Comparison of ENCODE assay signal across 10 cellular contexts in the genomic region with DNA sequence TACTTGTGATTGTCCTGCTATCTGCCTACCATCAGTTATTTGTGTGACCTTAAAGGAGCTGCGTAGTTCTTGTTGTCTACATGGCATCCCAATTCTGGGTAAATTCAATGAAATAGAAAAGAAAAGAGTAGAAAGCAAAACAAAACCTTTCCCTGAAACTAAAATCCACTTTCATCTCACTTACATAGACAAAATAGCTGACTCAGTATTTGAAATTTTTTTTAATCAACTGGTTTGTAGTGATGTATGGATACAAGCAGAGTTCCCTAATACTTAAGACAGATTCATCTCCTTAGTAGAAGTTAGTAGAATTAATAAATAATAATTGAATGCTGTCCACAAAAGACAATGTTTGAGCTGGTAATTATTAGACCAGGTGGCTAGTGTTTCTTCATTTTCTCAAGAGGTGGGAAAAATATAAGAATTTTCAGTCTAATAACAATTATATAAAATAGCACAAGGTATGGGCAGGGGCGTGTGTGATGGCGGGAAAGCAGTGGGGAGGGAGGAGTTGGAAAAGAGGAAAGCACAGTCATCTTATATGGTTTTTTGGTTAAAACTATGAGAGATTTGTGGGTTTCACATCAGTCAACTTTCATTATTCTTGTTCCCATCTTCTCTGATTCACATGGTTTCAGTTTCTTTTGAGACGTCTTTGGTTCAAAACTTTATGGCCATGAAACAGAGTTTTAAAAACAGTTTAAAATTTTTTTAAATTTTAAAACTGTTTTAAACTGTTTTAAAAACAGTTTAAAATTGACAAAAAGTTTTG.
DNase-seq lines count a peak whose midpoint lies in the region; ATAC-seq, FAIRE-seq and TF ChIP-seq lines count a peak whose summit lies in the region.
"Had no signal": no experiment of that assay in that cellular context is flagged by ENCODE, and none has a peak within 500 bp of the region (broad histone marks: within the 10 kb centered on the region; RNA-seq: fewer than 3 reads in every experiment).

No MANE protein-coding gene starts in this region.

- H3K4me1 ChIP-seq in HepG2 (ENCODE audit: insufficient read depth, low read length) (no peaks in the 10 kb centered on the region; the same call in 1 of the 2 replicates), right lobe of liver (no peaks in the 10 kb centered on the region), lower lobe of right lung (no peaks in the 10 kb centered on the region), SK-N-SH (ENCODE audit: control insufficient read depth in 1 of 2, insufficient read depth in 2 of 2, low read depth in 1 of 2, low read length in 1 of 2) (peaks cover 0 to 8% of the 10 kb centered on the region in 2 experiments; a peak in 1 of 4 replicates)

- H3K27ac Mint-ChIP-seq in activated CD8-positive, alpha-beta T cell treated with anti-CD3 and anti-CD28 coated beads, Interleukin-2, amount 10 ng/mL, durations not matched to agents 7 days and 5 days: peak overlapping the region; percentile 55
- H3K27ac Mint-ChIP-seq in glutamatergic neuron (ENCODE audit: unreplicated experiment): no peak overlapping the region
- H3K27ac Mint-ChIP-seq: CD4-positive, CD25-positive, alpha-beta regulatory T cell had no signal

- H3K27ac ChIP-seq in HepG2 (ENCODE audit: extremely low read length, insufficient read depth, low read length): no peak overlapping the region
- no peak overlapping the region for H3K27ac ChIP-seq in right lobe of liver
- no peak overlapping the region for H3K27ac ChIP-seq in lower lobe of right lung
- H3K27ac ChIP-seq in SK-N-SH (ENCODE audit: low read depth in 2 of 2, low read length in 1 of 2): no peak overlapping the region
- H3K27ac ChIP-seq: dorsolateral prefrontal cortex had no signal

- POLR2A ChIA-PET in HepG2 (lab: Yijun Ruan, JAX): no interaction called here
- POLR2A ChIA-PET in activated CD8-positive, alpha-beta T cell treated with anti-CD3 and anti-CD28 coated beads, Interleukin-2, amount 10 ng/mL, durations not matched to agents 7 days and 5 days (lab: Charles Lee): interaction anchor here (0.6 to 1.0 kb wide), 2 partner anchors 55 to 272 kb away, joined by 3 to 4 read pairs; no protein-coding TSS in a partner anchor
- POLR2A ChIA-PET in SK-N-SH (lab: Yijun Ruan, JAX): no interaction called here

- H3K27me3 Mint-ChIP-seq in activated CD8-positive, alpha-beta T cell treated with anti-CD3 and anti-CD28 coated beads, Interleukin-2, amount 10 ng/mL, durations not matched to agents 7 days and 5 days (ENCODE audit: low read depth): peaks cover 22% of the 10 kb centered on the region
- H3K27me3 Mint-ChIP-seq in glutamatergic neuron (ENCODE audit: unreplicated experiment): peaks cover 2% of the 10 kb centered on the region
- H3K27me3 Mint-ChIP-seq: CD4-positive, CD25-positive, alpha-beta regulatory T cell had no signal

- H3K4me2 ChIP-seq in HepG2 (ENCODE audit: low read depth, low read length): no peak overlapping the region
- H3K4me2 ChIP-seq in SK-N-SH: no peak overlapping the region

- H3K36me3 ChIP-seq in HepG2 (replicated peaks in 1 of 2; ENCODE audit: control insufficient read depth in 1 of 2, insufficient read depth in 2 of 2, low read length in 2 of 2) (no peaks in the 10 kb centered on the region), right lobe of liver (no peaks in the 10 kb centered on the region), lower lobe of right lung (no peaks in the 10 kb centered on the region), SK-N-SH (replicated peaks in 1 of 2; ENCODE audit: control insufficient read depth in 1 of 2, insufficient read depth in 2 of 2, low read length in 1 of 2) (no peaks in the 10 kb centered on the region)

- no peaks in the 10 kb centered on the region for H3K9me2 ChIP-seq in SK-N-SH

- no peaks in the 10 kb centered on the region for H3K36me3 Mint-ChIP-seq in activated CD8-positive, alpha-beta T cell treated with anti-CD3 and anti-CD28 coated beads, Interleukin-2, amount 10 ng/mL, durations not matched to agents 7 days and 5 days (ENCODE audit: low read depth)
- H3K36me3 Mint-ChIP-seq in glutamatergic neuron (ENCODE audit: unreplicated experiment): no peaks in the 10 kb centered on the region
- H3K36me3 Mint-ChIP-seq: CD4-positive, CD25-positive, alpha-beta regulatory T cell had no signal

- no peak overlapping the region for H3K4me3 Mint-ChIP-seq in activated CD8-positive, alpha-beta T cell treated with anti-CD3 and anti-CD28 coated beads, Interleukin-2, amount 10 ng/mL, durations not matched to agents 7 days and 5 days
- H3K4me3 Mint-ChIP-seq in glutamatergic neuron (ENCODE audit: unreplicated experiment): no peak overlapping the region
- H3K4me3 Mint-ChIP-seq: CD4-positive, CD25-positive, alpha-beta regulatory T cell had no signal

- no peaks in the 10 kb centered on the region for H3F3A ChIP-seq in SK-N-SH (replicated peaks; ENCODE audit: insufficient read depth)

- no peaks in the 10 kb centered on the region for H3K27me3 ChIP-seq in HepG2 (ENCODE audit: control insufficient read depth in 1 of 2, insufficient read depth in 2 of 2, low read length in 2 of 2)
- no peaks in the 10 kb centered on the region for H3K27me3 ChIP-seq in right lobe of liver
- no peaks in the 10 kb centered on the region for H3K27me3 ChIP-seq in lower lobe of right lung (ENCODE audit: low read depth)
- no peaks in the 10 kb centered on the region for H3K27me3 ChIP-seq in SK-N-SH (ENCODE audit: insufficient read depth)
- H3K27me3 ChIP-seq: dorsolateral prefrontal cortex had no signal

- WGBS in HepG2 (ENCODE audit: low lambda C conversion rate): 99% methylated on average over 4 of the region's 4 CpGs
- 71% methylated on average over 4 of the region's 4 CpGs for WGBS in right lobe of liver (ENCODE audit: insufficient coverage, low coverage, low lambda C conversion rate, missing lambda C conversion rate)
- 97% methylated on average over 4 of the region's 4 CpGs for WGBS in SK-N-SH (ENCODE audit: low lambda C conversion rate)

- H3K4me3 ChIP-seq in HepG2 (replicated peaks in 1 of 3; ENCODE audit: insufficient read depth in 1 of 3, low read depth in 2 of 3, low read length in 3 of 3) (no peak overlapping the region), right lobe of liver (no peak overlapping the region), lower lobe of right lung (no peak overlapping the region), SK-N-SH (ENCODE audit: low read depth in 2 of 2, low read length in 1 of 2) (no peak overlapping the region)
- H3K4me3 ChIP-seq: dorsolateral prefrontal cortex had no signal

- in situ Hi-C loops in HepG2 (cut with HindIII; ENCODE audit: extremely low pct_ligation_motif_present, low pct_unique_long_range_greater_than_20kb): no loop called here

- TF ChIP-seq RAD21 in HepG2 (CRISPR knock-in tag; IDR thresholded peaks at IDR 0.05) (no peak), SK-N-SH (IDR thresholded peaks at IDR 0.05; ENCODE audit: low read length) (no peak)

- H3K79me2 ChIP-seq in HepG2 (ENCODE audit: insufficient read depth, low read length) (no peaks in the 10 kb centered on the region), SK-N-SH (ENCODE audit: insufficient read depth) (no peaks in the 10 kb centered on the region)

- H3K9me3 ChIP-seq in HepG2 (ENCODE audit: low read length) (no peaks in the 10 kb centered on the region), right lobe of liver (no peaks in the 10 kb centered on the region), lower lobe of right lung (no peaks in the 10 kb centered on the region), SK-N-SH (no peaks in the 10 kb centered on the region)

- no peak for TF ChIP-seq EP300 in HepG2 (IDR thresholded peaks at IDR 0.05; ENCODE audit: low read depth in 2 of 2, low read length in 2 of 2)
- TF ChIP-seq EP300 in HepG2 (CRISPR knock-in tag; IDR thresholded peaks at IDR 0.05; ENCODE audit: borderline replicate concordance): no peak
- no peak for TF ChIP-seq EP300 in SK-N-SH (IDR thresholded peaks at IDR 0.05; ENCODE audit: borderline replicate concordance in 1 of 2, low read depth in 1 of 2, low read length in 1 of 2)

- BruUV-seq in HepG2 (replicated peaks; lab: Mats Ljungman, UMichigan): no TSS peak

- TF ChIP-seq POLR2A in HepG2 (IDR thresholded peaks at IDR 0.05; ENCODE audit: insufficient read depth in 1 of 2, low read depth in 2 of 2, low read length in 2 of 2) (no peak), right lobe of liver (IDR thresholded peaks at IDR 0.05) (no peak)

- H4K20me1 ChIP-seq in HepG2 (ENCODE audit: insufficient read depth, low read length) (no peaks in the 10 kb centered on the region), SK-N-SH (ENCODE audit: insufficient read depth) (no peaks in the 10 kb centered on the region)

- peaks cover 28% of the 10 kb centered on the region for H3K4me1 Mint-ChIP-seq in activated CD8-positive, alpha-beta T cell treated with anti-CD3 and anti-CD28 coated beads, Interleukin-2, amount 10 ng/mL, durations not matched to agents 7 days and 5 days (ENCODE audit: low read depth)
- H3K4me1 Mint-ChIP-seq in glutamatergic neuron (ENCODE audit: low read depth, unreplicated experiment): peaks cover 3% of the 10 kb centered on the region

- H2AFZ ChIP-seq in HepG2 (ENCODE audit: low read length) (no peak overlapping the region), SK-N-SH (ENCODE audit: low read depth) (no peak overlapping the region; the same call in 1 of the 2 replicates)

- ATAC-seq in HepG2: no peak
- ATAC-seq in right lobe of liver: no peak
- ATAC-seq in HG03039 (IDR thresholded peaks at IDR 0.05; ENCODE audit: unreplicated experiment): peak; percentile 93
- ATAC-seq in activated CD8-positive, alpha-beta T cell treated with anti-CD3 and anti-CD28 coated beads, Interleukin-2, amount 10 ng/mL, durations not matched to agents 7 days and 5 days: peak; percentile 88
- no peak for ATAC-seq in lower lobe of right lung

- DNase-seq in HepG2 (ENCODE audit: low spot score): no peak
- DNase-seq in right lobe of liver: no peak
- DNase-seq in activated CD8-positive, alpha-beta T cell treated with anti-CD3 and anti-CD28 coated beads, Interleukin-2, amount 10 ng/mL, durations not matched to agents 7 days and 5 days: peak; percentile 42
- no peak for DNase-seq in glutamatergic neuron
- DNase-seq in lower lobe of right lung: no peak
- DNase-seq in SK-N-SH: no peak
- no peak for DNase-seq in pons (ENCODE audit: low spot score)
- DNase-seq: dorsolateral prefrontal cortex had no signal

- no peak for FAIRE-seq in HepG2 (lab: Jason Lieb, UNC)

- no peak overlapping the region for H3K9ac ChIP-seq in HepG2 (ENCODE audit: insufficient read depth, low read depth, low read length)
- H3K9ac ChIP-seq in SK-N-SH: no peak overlapping the region

- TF ChIP-seq CTCF in HepG2 (CRISPR knock-in tag; IDR thresholded peaks at IDR 0.05) (no peak), right lobe of liver (IDR thresholded peaks at IDR 0.05) (no peak), glutamatergic neuron (IDR thresholded peaks at IDR 0.05; ENCODE audit: partially characterized antibody, unreplicated experiment) (no peak), lower lobe of right lung (IDR thresholded peaks at IDR 0.05) (no peak), SK-N-SH (IDR thresholded peaks at IDR 0.05) (no peak)

- H3K9me3 Mint-ChIP-seq in activated CD8-positive, alpha-beta T cell treated with anti-CD3 and anti-CD28 coated beads, Interleukin-2, amount 10 ng/mL, durations not matched to agents 7 days and 5 days (ENCODE audit: insufficient read depth): no peaks in the 10 kb centered on the region
- H3K9me3 Mint-ChIP-seq in glutamatergic neuron (ENCODE audit: unreplicated experiment): no peaks in the 10 kb centered on the region

- CTCF ChIA-PET in HepG2 (lab: Yijun Ruan, JAX; ENCODE audit: low intra/inter-chr PET ratio, low total read pairs): no interaction called here
- CTCF ChIA-PET in activated CD8-positive, alpha-beta T cell treated with anti-CD3 and anti-CD28 coated beads, Interleukin-2, amount 10 ng/mL, durations not matched to agents 7 days and 5 days (lab: Charles Lee): interaction anchor here (1.0 to 1.6 kb wide), 3 partner anchors 11 to 281 kb away, joined by 3 to 11 read pairs (median 3); no protein-coding TSS in a partner anchor
- CTCF ChIA-PET in SK-N-SH (lab: Yijun Ruan, JAX): interaction anchor here (3.1 kb wide), 1 partner anchor 11 kb away, joined by 15 read pairs; no protein-coding TSS in a partner anchor

- intact Hi-C loops in HepG2 (cut with micrococcal nuclease; ENCODE audit: unreplicated experiment) (no loop called here), right lobe of liver (cut with DNase I) (no loop called here), lower lobe of right lung (cut with DNase I) (no loop called here)

Comparison
In these comparisons a context has a peak if more than half of its experiments do, and no peak if none do; other contexts are left out.
1. ATAC-seq: peak in HG03039 (single experiment) and activated CD8-positive, alpha-beta T cell treated with anti-CD3 and anti-CD28 coated beads, Interleukin-2, amount 10 ng/mL, durations not matched to agents 7 days and 5 days (single experiment); none in HepG2 (single experiment), right lobe of liver (0 of 4) and lower lobe of right lung (0 of 2).